Comparison of ENCODE assay signal across 8 cellular contexts in genomic region chr6:149755300-149756260, GRCh38. TPM values are rescaled to one million over a fixed set of nuclear protein-coding genes. Genes with fewer than 3 reads are reported as not detected.
A peak's percentile ranks its signal among the peaks of the same experiment; 100 is the strongest.
DNase-seq lines count a peak whose midpoint lies in the region; ATAC-seq, FAIRE-seq and TF ChIP-seq lines count a peak whose summit lies in the region.
"Had no signal": no experiment of that assay in that cellular context is flagged by ENCODE, and none has a peak within 500 bp of the region (broad histone marks: within the 10 kb centered on the region; RNA-seq: fewer than 3 reads in every experiment).

No MANE protein-coding gene starts in this region.

- CTCF ChIA-PET in GM12878 (lab: Yijun Ruan, JAX): interaction anchor here (0.6 kb wide), 1 partner anchor 71 kb away, joined by 3 read pairs; no protein-coding TSS in a partner anchor
- CTCF ChIA-PET in activated naive CD4-positive, alpha-beta T cell treated with anti-CD3 and anti-CD28 coated beads, Interleukin-2, amount 10 ng/mL, durations not matched to agents 7 days and 5 days (lab: Charles Lee): interaction anchor here (0.8 kb wide), 1 partner anchor 182 kb away, joined by 3 read pairs; no protein-coding TSS in a partner anchor

- no peaks in the 10 kb centered on the region for H3K27me3 Mint-ChIP-seq in activated naive CD4-positive, alpha-beta T cell treated with anti-CD3 and anti-CD28 coated beads, Interleukin-2, amount 10 ng/mL, durations not matched to agents 7 days and 5 days

- TF ChIP-seq CTCF in GM12878 (IDR thresholded peaks at IDR 0.05 in 2 of 3, conservative IDR thresholded peaks at IDR 0.05 in 1 of 3; ENCODE audit: control insufficient read depth in 2 of 3, extremely low read depth in 1 of 3, insufficient read depth in 1 of 3, low read depth in 3 of 3, low read length in 3 of 3) (no peak), psoas muscle (IDR thresholded peaks at IDR 0.05) (no peak)

- POLR2A ChIA-PET in GM12878 (lab: Charles Lee): no interaction called here

- H3K36me3 ChIP-seq in GM12878 (ENCODE audit: control insufficient read depth in 2 of 2, insufficient read depth in 2 of 2, low read length in 1 of 2): no peaks in the 10 kb centered on the region
- peaks cover 0 to 9% of the 10 kb centered on the region in 2 donors for H3K36me3 ChIP-seq in psoas muscle (ENCODE audit: insufficient read depth in 1 of 2, low read depth in 1 of 2)

- H3K4me1 ChIP-seq in GM12878 (ENCODE audit: control insufficient read depth, insufficient read depth, low read length) (peaks cover 16% of the 10 kb centered on the region), psoas muscle (peaks cover 56% of the 10 kb centered on the region)

- SMC1A ChIA-PET in GM12878 (lab: Charles Lee; ENCODE audit: uncharacterized antibody, unreplicated experiment): interaction anchor here (1.0 to 1.2 kb wide), 3 partner anchors 8 to 71 kb away, joined by 3 read pairs; no protein-coding TSS in a partner anchor

- no peak overlapping the region for H3K4me3 Mint-ChIP-seq in activated naive CD4-positive, alpha-beta T cell treated with anti-CD3 and anti-CD28 coated beads, Interleukin-2, amount 10 ng/mL, durations not matched to agents 7 days and 5 days

- BruUV-seq in GM12878 (replicated peaks; lab: Mats Ljungman, UMichigan): no TSS peak

- H3K9me3 Mint-ChIP-seq in activated naive CD4-positive, alpha-beta T cell treated with anti-CD3 and anti-CD28 coated beads, Interleukin-2, amount 10 ng/mL, durations not matched to agents 7 days and 5 days: no peaks in the 10 kb centered on the region

- no peak for TF ChIP-seq POLR2A in GM12878 (IDR thresholded peaks at IDR 0.05; ENCODE audit: low read depth, low read length)

- no peak overlapping the region for H3K27ac Mint-ChIP-seq in activated naive CD4-positive, alpha-beta T cell treated with anti-CD3 and anti-CD28 coated beads, Interleukin-2, amount 10 ng/mL, durations not matched to agents 7 days and 5 days

- H3K27me3 ChIP-seq in GM12878 (replicated peaks in 1 of 2; ENCODE audit: control insufficient read depth in 2 of 2, insufficient read depth in 2 of 2, low read length in 1 of 2): no peaks in the 10 kb centered on the region
- H3K27me3 ChIP-seq in psoas muscle (ENCODE audit: insufficient read depth in 3 of 3, low read length in 2 of 3): no peaks in the 10 kb centered on the region

- in situ Hi-C loops in GM12878 (cut with MboI): no loop called here

- H3K27ac ChIP-seq in GM12878 (ENCODE audit: control insufficient read depth, insufficient read depth) (no peak overlapping the region), psoas muscle (peak overlapping the region; percentile 72)

- H3K4me2 ChIP-seq in GM12878 (ENCODE audit: control insufficient read depth, insufficient read depth): 0 out of 2 replicates have a peak overlapping the region, but pooled peaks have one; percentile 49

- peaks cover 16% of the 10 kb centered on the region for H3K36me3 Mint-ChIP-seq in activated naive CD4-positive, alpha-beta T cell treated with anti-CD3 and anti-CD28 coated beads, Interleukin-2, amount 10 ng/mL, durations not matched to agents 7 days and 5 days

- DNase-seq in GM12878 (ENCODE audit: low read depth, low spot score): no peak
- no peak for DNase-seq in psoas muscle
- DNase-seq in activated naive CD4-positive, alpha-beta T cell treated with anti-CD3 and anti-CD28 coated beads, Interleukin-2, amount 10 ng/mL, durations not matched to agents 7 days and 5 days: no peak
- no peak for DNase-seq in NCI-H1694 (lab: John Stamatoyannopoulos, UW)
- DNase-seq in NOMO-1 (lab: John Stamatoyannopoulos, UW; ENCODE audit: unreplicated experiment in 2 of 2): no peak
- DNase-seq: effector CD4-positive, alpha-beta T cell had no signal

- H4K20me1 ChIP-seq in GM12878 (ENCODE audit: control insufficient read depth, insufficient read depth): peaks cover 3% of the 10 kb centered on the region; the same call in 1 of the 2 replicates

- peaks cover 27% of the 10 kb centered on the region for H3K4me1 Mint-ChIP-seq in activated naive CD4-positive, alpha-beta T cell treated with anti-CD3 and anti-CD28 coated beads, Interleukin-2, amount 10 ng/mL, durations not matched to agents 7 days and 5 days

- no peak overlapping the region for H3K9ac ChIP-seq in GM12878 (ENCODE audit: control insufficient read depth, insufficient read depth, low read length)

- H3K4me3 ChIP-seq in GM12878 (no peak overlapping the region), psoas muscle (no peak overlapping the region)

- TF ChIP-seq EP300 in GM12878 (IDR thresholded peaks at IDR 0.05; ENCODE audit: borderline replicate concordance in 1 of 2, control insufficient read depth in 1 of 2, low read depth in 2 of 2, low read length in 2 of 2): no peak

- TF ChIP-seq RAD21 in GM12878 (IDR thresholded peaks at IDR 0.05; ENCODE audit: insufficient read depth, low read depth, low read length): no peak

- H2AFZ ChIP-seq in GM12878 (ENCODE audit: control insufficient read depth, low read depth, low read length): no peak overlapping the region

- 55% methylated on average over 9 of the region's 9 CpGs for WGBS in GM12878 (ENCODE audit: insufficient coverage, insufficient replicate concordance, low lambda C conversion rate, missing lambda C conversion rate)
- 79 to 88% (median 81%) methylated on average over 9 of the region's 9 CpGs for WGBS in psoas muscle, 3 donors

- H3K79me2 ChIP-seq in GM12878 (ENCODE audit: control insufficient read depth, insufficient read depth, low read length): peaks cover 39% of the 10 kb centered on the region

- ATAC-seq in GM19438 (IDR thresholded peaks at IDR 0.05; ENCODE audit: low read depth, unreplicated experiment) (peak; percentile 91), HG02938 (IDR thresholded peaks at IDR 0.05; ENCODE audit: unreplicated experiment) (peak; percentile 82), GM12878 (peak; percentile 94), psoas muscle (peak; percentile 75 to 88 (median 84))

- FAIRE-seq in GM12878 (lab: Jason Lieb, UNC): peak; percentile 80

- RAD21 ChIA-PET in GM12878 (lab: Charles Lee; ENCODE audit: unreplicated experiment): interaction anchor here (0.6 kb wide), 1 partner anchor 40 kb away, joined by 5 read pairs; no protein-coding TSS in a partner anchor

- intact Hi-C loops in GM12878 (cut with micrococcal nuclease; ENCODE audit: unreplicated experiment): no loop called here
- intact Hi-C loops in psoas muscle (cut with DNase I): no loop called here

- H3K9me3 ChIP-seq in GM12878 (replicated peaks; ENCODE audit: control insufficient read depth, insufficient read depth, low read length) (no peaks in the 10 kb centered on the region), psoas muscle (no peaks in the 10 kb centered on the region)

RNA-seq across cellular contexts. Expression of gene PCMT1, which starts 6.0 kb away (rescaled TPM):
- total RNA-seq in GM12878 (2013; cell fraction: nucleolus; rRNA removed): 39.6 and 40.5 TPM in 2 replicates
- total RNA-seq in GM12878 (2014; rRNA removed): 45.1 and 48.7 TPM in 2 replicates
- total RNA-seq in GM12878 (2014; rRNA removed; fragmentation: Illumina TruSeq; extraction: Trizol): 45.1 and 48.5 TPM in 2 replicates
- 53.0 and 56.0 TPM in 2 replicates for total RNA-seq in GM12878 (2021)
- 28.2 TPM for polyA plus RNA-seq in GM12878 (2011; ENCODE audit: low read depth)
- polyA plus RNA-seq in GM12878 (2011; rRNA removed): 114 and 137 TPM in 2 replicates
- polyA plus RNA-seq in GM12878 (2011; cell fraction: cytosol; rRNA removed): 114 and 126 TPM in 2 replicates
- polyA plus RNA-seq in GM12878 (2011; cell fraction: nucleus; rRNA removed): 43.6 and 54.1 TPM in 2 replicates
- polyA plus RNA-seq in GM12878 (2012): 39.2 and 46.1 TPM in 2 replicates
- polyA plus RNA-seq in GM12878 (2014; fragmentation: Illumina TruSeq; extraction: Trizol): 49.4 and 62.3 TPM in 2 replicates
- polyA plus RNA-seq in GM12878 (2014; fragmentation: Nextera tagmentation; extraction: Ambion mirVana): 100 to 1,000 TPM in 1 of 2 experiments, 10 to 100 TPM in 1; 87.6 to 114 TPM
- 72.1 and 74.8 TPM in 2 replicates for polyA plus RNA-seq in GM12878 (2014; rRNA removed)
- polyA plus RNA-seq in GM12878 (2016; fragmentation: Nextera tagmentation; extraction: Ambion mirVana): 100 to 1,000 TPM; 122 to 126 TPM
- 72.0 and 93.3 TPM in 2 replicates for polyA minus RNA-seq in GM12878 (2011; rRNA and poly(A)+ RNA removed)
- 26.7 and 28.1 TPM in 2 replicates for polyA minus RNA-seq in GM12878 (2011; cell fraction: cytosol; rRNA and poly(A)+ RNA removed)
- polyA minus RNA-seq in GM12878 (2011; cell fraction: nucleus; rRNA and poly(A)+ RNA removed): 13.5 and 16.2 TPM in 2 replicates
- 100 to 1,000 TPM; 124 to 179 (median 149) TPM for total RNA-seq in psoas muscle
- 100 to 1,000 TPM; 159 to 613 (median 178) TPM for polyA plus RNA-seq in psoas muscle

RNA-seq across cellular contexts. Expression of gene NUP43, which starts 9.3 kb away (rescaled TPM):
- total RNA-seq in GM12878 (2013; cell fraction: nucleolus; rRNA removed): 60.5 and 75.5 TPM in 2 replicates
- total RNA-seq in GM12878 (2014; rRNA removed) (25.9 and 29.5 TPM in 2 replicates), GM12878 (2014; rRNA removed; fragmentation: Illumina TruSeq; extraction: Trizol) (31.9 and 32.2 TPM in 2 replicates), GM12878 (2021) (34.8 and 44.5 TPM in 2 replicates), psoas muscle (10 to 100 TPM; 17.4 to 26.8 (median 22.1) TPM)
- 10.0 TPM for polyA plus RNA-seq in GM12878 (2011; ENCODE audit: low read depth)
- polyA plus RNA-seq in GM12878 (2011; rRNA removed) (54.2 and 67.5 TPM in 2 replicates), GM12878 (2014; fragmentation: Illumina TruSeq; extraction: Trizol) (29.6 and 36.2 TPM in 2 replicates), GM12878 (2014; fragmentation: Nextera tagmentation; extraction: Ambion mirVana) (10 to 100 TPM in 1 of 2 experiments, 1 to 10 TPM in 1; 8.9 to 10.4 TPM), GM12878 (2014; rRNA removed) (23.2 and 26.6 TPM in 2 replicates), GM12878 (2016; fragmentation: Nextera tagmentation; extraction: Ambion mirVana) (10 to 100 TPM; 21.8 to 28.8 TPM), psoas muscle (10 to 100 TPM in 2 of 3 donors, 1 to 10 TPM in 1; 7.3 to 17.1 (median 14.1) TPM)
- 27.6 and 27.8 TPM in 2 replicates for polyA plus RNA-seq in GM12878 (2011; cell fraction: cytosol; rRNA removed)
- polyA plus RNA-seq in GM12878 (2011; cell fraction: nucleus; rRNA removed): 31.0 and 33.8 TPM in 2 replicates
- polyA plus RNA-seq in GM12878 (2012): 13.3 and 16.2 TPM in 2 replicates
- 84.3 and 161 TPM in 2 replicates for polyA minus RNA-seq in GM12878 (2011; rRNA and poly(A)+ RNA removed)
- 34.1 and 34.8 TPM in 2 replicates for polyA minus RNA-seq in GM12878 (2011; cell fraction: cytosol; rRNA and poly(A)+ RNA removed)
- polyA minus RNA-seq in GM12878 (2011; cell fraction: nucleus; rRNA and poly(A)+ RNA removed): 11.0 and 16.0 TPM in 2 replicates

RNA-seq across cellular contexts. Expression of gene LATS1, which starts 37.7 kb away (rescaled TPM):
- 54.5 and 56.4 TPM in 2 replicates for total RNA-seq in GM12878 (2013; cell fraction: nucleolus; rRNA removed)
- 10.7 and 11.0 TPM in 2 replicates for total RNA-seq in GM12878 (2014; rRNA removed)
- 13.5 and 13.8 TPM in 2 replicates for total RNA-seq in GM12878 (2014; rRNA removed; fragmentation: Illumina TruSeq; extraction: Trizol)
- total RNA-seq in GM12878 (2021): 15.5 and 15.6 TPM in 2 replicates
- 6.1 TPM for polyA plus RNA-seq in GM12878 (2011; ENCODE audit: low read depth)
- 9.7 and 10.1 TPM in 2 replicates for polyA plus RNA-seq in GM12878 (2011; rRNA removed)
- 7.9 and 10.1 TPM in 2 replicates for polyA plus RNA-seq in GM12878 (2011; cell fraction: cytosol; rRNA removed)
- polyA plus RNA-seq in GM12878 (2011; cell fraction: nucleus; rRNA removed): 9.4 and 10.3 TPM in 2 replicates
- 6.8 and 7.7 TPM in 2 replicates for polyA plus RNA-seq in GM12878 (2012)
- 11.8 and 13.4 TPM in 2 replicates for polyA plus RNA-seq in GM12878 (2014; fragmentation: Illumina TruSeq; extraction: Trizol)
- 1 to 10 TPM; 2.1 to 2.4 TPM for polyA plus RNA-seq in GM12878 (2014; fragmentation: Nextera tagmentation; extraction: Ambion mirVana)
- 5.4 and 7.3 TPM in 2 replicates for polyA plus RNA-seq in GM12878 (2014; rRNA removed)
- polyA plus RNA-seq in GM12878 (2016; fragmentation: Nextera tagmentation; extraction: Ambion mirVana): 10 to 100 TPM; 10.9 to 11.1 TPM
- 19.7 and 27.6 TPM in 2 replicates for polyA minus RNA-seq in GM12878 (2011; rRNA and poly(A)+ RNA removed)
- 7.9 and 10.6 TPM in 2 replicates for polyA minus RNA-seq in GM12878 (2011; cell fraction: cytosol; rRNA and poly(A)+ RNA removed)
- 15.0 and 20.8 TPM in 2 replicates for polyA minus RNA-seq in GM12878 (2011; cell fraction: nucleus; rRNA and poly(A)+ RNA removed)
- total RNA-seq in psoas muscle: 10 to 100 TPM; 11.0 to 15.5 (median 13.9) TPM
- 1 to 10 TPM; 3.4 to 8.3 (median 3.7) TPM for polyA plus RNA-seq in psoas muscle
